In genomic region chr20:63980806-63981728, GRCh38 we compare ENCODE assay signal across 8 cellular contexts. TPM values are rescaled to one million over a fixed set of nuclear protein-coding genes. Genes with fewer than 3 reads are reported as not detected.
DNase-seq lines count a peak whose midpoint lies in the region; ATAC-seq, FAIRE-seq and TF ChIP-seq lines count a peak whose summit lies in the region.

Gene PRPF6, plus strand, starts transcription at chr20:63981132. Its CDS starts 114 bp downstream, at chr20:63981246.

- H3K4me3 ChIP-seq in AG04449 (ENCODE audit: low read depth, low read length): peak within 1 kb of the TSS; percentile 99
- peak within 1 kb of the TSS; percentile 86 for H3K4me3 ChIP-seq in WI38 (ENCODE audit: low read depth, low read length)
- H3K4me3 ChIP-seq in bronchial epithelial cell (ENCODE audit: low read depth, low read length): peak within 1 kb of the TSS; percentile 88

- POLR2A ChIA-PET in AG04449 (lab: Yijun Ruan, JAX): interaction anchor here (0.7 to 1.0 kb wide), 4 partner anchors 13 to 322 kb away, joined by 3 to 6 read pairs (median 3); partner anchors contain the start of gene TPD52L2

- no peak for FAIRE-seq in bronchial epithelial cell (lab: Jason Lieb, UNC)

- CTCF ChIA-PET in AG04449 (lab: Yijun Ruan, JAX): interaction anchor here (0.6 to 4.7 kb wide), 41 partner anchors 7 to 443 kb away, joined by 3 to 28 read pairs (median 4); partner anchors contain the start of genes PTK6, TCEA2, TPD52L2 and UCKL1

- H3K27me3 ChIP-seq in bronchial epithelial cell (ENCODE audit: control insufficient read depth, insufficient read depth, low read length): no peaks in the 10 kb centered on the region

- peak; percentile 44 for DNase-seq in AG04449 (ENCODE audit: low read depth, low spot score)
- DNase-seq in NCI-H2227 (lab: John Stamatoyannopoulos, UW; ENCODE audit: unreplicated experiment): peak; percentile 99
- peak; percentile 83 for DNase-seq in bronchial epithelial cell (ENCODE audit: low read depth)
- DNase-seq in iPS-NIHi7 (ENCODE audit: extremely low spot score): peak; percentile 98
- peak; percentile 80 for DNase-seq in smooth muscle cell of the brain vasculature (ENCODE audit: low read depth, low spot score)

- ATAC-seq in GM18868 (IDR thresholded peaks at IDR 0.05; ENCODE audit: unreplicated experiment) (peak; percentile 45), HG03135 (IDR thresholded peaks at IDR 0.05; ENCODE audit: unreplicated experiment) (peak; percentile 57)

- peaks cover 8% of the 10 kb centered on the region for H3K36me3 ChIP-seq in bronchial epithelial cell (ENCODE audit: control insufficient read depth, insufficient read depth, low read length)

- TF ChIP-seq CTCF in AG04449 (IDR thresholded peaks at IDR 0.05; ENCODE audit: insufficient read depth, low read length, missing control alignments): peak; percentile 97
- peak; percentile 81 for TF ChIP-seq CTCF in WI38 (IDR thresholded peaks at IDR 0.05; ENCODE audit: low read depth, low read length)
- peak; percentile 97 for TF ChIP-seq CTCF in bronchial epithelial cell (IDR thresholded peaks at IDR 0.05; ENCODE audit: insufficient read depth, low read length, severe bottlenecking)

RNA-seq across cellular contexts. Expression of gene PRPF6, which starts in this region (rescaled TPM):
- 41.0 and 48.4 TPM in 2 replicates for total RNA-seq in bronchial epithelial cell

Comparison
In these comparisons a context has a peak if more than half of its experiments do, and no peak if none do; other contexts are left out.
1. Peak in every context shown above with its lines: DNase-seq, ATAC-seq and H3K4me3 ChIP-seq.
2. DNase-seq: peak in every context shown above with its lines; median percentile 99 in NCI-H2227; 98 in iPS-NIHi7; 83 in bronchial epithelial cell; 80 in smooth muscle cell of the brain vasculature; 44 in AG04449.